8 cellular contexts compared by ENCODE assay signal in genomic region chr3:154122912-154123559, GRCh38. TPM values are rescaled to one million over a fixed set of nuclear protein-coding genes. Genes with fewer than 3 reads are reported as not detected.
DNase-seq lines count a peak whose midpoint lies in the region; ATAC-seq and TF ChIP-seq lines count a peak whose summit lies in the region.

No MANE protein-coding gene starts in this region.

- H3K4me3 ChIP-seq in tibial artery, result peak overlapping the region; percentile 69 to 85

- H3K9me3 ChIP-seq in tibial artery, result no peaks in the 10 kb centered on the region

- H3K4me1 Mint-ChIP-seq in activated CD4-positive, alpha-beta T cell treated with anti-CD3 and anti-CD28 coated beads for 36 hours, result peaks cover 22% of the 10 kb centered on the region

- no peak overlapping the region for H3K27ac Mint-ChIP-seq in activated CD4-positive, alpha-beta T cell treated with anti-CD3 and anti-CD28 coated beads for 36 hours

- H3K27me3 ChIP-seq in layer of hippocampus (ENCODE audit: control insufficient read depth, insufficient read depth, low read length) (peaks cover 3% of the 10 kb centered on the region), tibial artery (no peaks in the 10 kb centered on the region)

- peak overlapping the region; percentile 69 for H3K4me3 Mint-ChIP-seq in activated CD4-positive, alpha-beta T cell treated with anti-CD3 and anti-CD28 coated beads for 36 hours

- H3K9me3 Mint-ChIP-seq in activated CD4-positive, alpha-beta T cell treated with anti-CD3 and anti-CD28 coated beads for 36 hours (ENCODE audit: low read depth), result no peaks in the 10 kb centered on the region

- peaks cover 0 to 7% (median 3%) of the 10 kb centered on the region in 3 donors for H3K36me3 ChIP-seq in tibial artery

- POLR2A ChIA-PET in activated CD4-positive, alpha-beta T cell treated with anti-CD3 and anti-CD28 coated beads for 36 hours (lab: Charles Lee), result no interaction called here

- peak overlapping the region; percentile 36 for H3K27ac ChIP-seq in layer of hippocampus (ENCODE audit: low read depth, low read length)
- peak overlapping the region; percentile 67 to 75 for H3K27ac ChIP-seq in tibial artery

- no peak for DNase-seq in activated CD4-positive, alpha-beta T cell treated with anti-CD3 and anti-CD28 coated beads for 36 hours
- no peak for DNase-seq in activated CD4-positive, alpha-beta T cell treated with anti-CD3 and anti-CD28 coated beads for 1 hour
- DNase-seq in astrocyte of the hippocampus (ENCODE audit: low read depth, low spot score), result peak; percentile 53
- DNase-seq in tibial artery, result peak in 1 of 2 donors; percentile 22
- no peak for DNase-seq in posterior vena cava (ENCODE audit: low spot score)
- no peak for DNase-seq in ureter (ENCODE audit: low spot score)

- H3K4me1 ChIP-seq in tibial artery, result peaks cover 0 to 40% (median 9%) of the 10 kb centered on the region in 4 donors

- intact Hi-C loops in activated CD4-positive, alpha-beta T cell treated with anti-CD3 and anti-CD28 coated beads for 36 hours (cut with DNase I, micrococcal nuclease), result loop anchor here in 1 of 2 experiments (5.0 kb wide), 2 partner anchors 114 to 1749 kb away; partner anchors contain the start of gene GMPS
- intact Hi-C loops in tibial artery (cut with DNase I; ENCODE audit: low total_unique reads) (no loop called here), posterior vena cava (cut with DNase I) (loop anchor here in 1 of 2 donors (10.0 kb wide), 1 partner anchor 122 kb away; no protein-coding TSS in a partner anchor)

- H3K36me3 Mint-ChIP-seq in activated CD4-positive, alpha-beta T cell treated with anti-CD3 and anti-CD28 coated beads for 36 hours (ENCODE audit: low read depth), result no peaks in the 10 kb centered on the region

- peaks cover 51% of the 10 kb centered on the region for H3K27me3 Mint-ChIP-seq in activated CD4-positive, alpha-beta T cell treated with anti-CD3 and anti-CD28 coated beads for 36 hours

- no peak for ATAC-seq in activated CD4-positive, alpha-beta T cell treated with anti-CD3 and anti-CD28 coated beads for 36 hours
- ATAC-seq in GM21447 (IDR thresholded peaks at IDR 0.05; ENCODE audit: unreplicated experiment), result no peak

- CTCF ChIA-PET in activated CD4-positive, alpha-beta T cell treated with anti-CD3 and anti-CD28 coated beads for 36 hours (lab: Charles Lee), result interaction anchor here (0.6 kb wide), 1 partner anchor 20 kb away, joined by 3 read pairs; no protein-coding TSS in a partner anchor

- TF ChIP-seq CTCF in tibial artery (IDR thresholded peaks at IDR 0.05), result no peak

RNA-seq across cellular contexts. Expression of gene ARHGEF26, which starts 1.8 kb away (rescaled TPM):
- under 1 TPM; 0.14 to 0.16 TPM for total RNA-seq in activated CD4-positive, alpha-beta T cell treated with anti-CD3 and anti-CD28 coated beads for 36 hours
- total RNA-seq in posterior vena cava, result 10 to 100 TPM; 14.4 to 24.9 TPM
- total RNA-seq in ureter, result 19.0 TPM

Comparison
In these comparisons a context has a peak if more than half of its experiments do, and no peak if none do; other contexts are left out.
1. RNA of gene ARHGEF26, which starts 1.8 kb away (total RNA-seq): 14.4 to 24.9 TPM in posterior vena cava and 19.0 TPM in ureter (single experiment); 0.14 to 0.16 TPM in activated CD4-positive, alpha-beta T cell treated with anti-CD3 and anti-CD28 coated beads for 36 hours; every median in the first group is over 10 times any median in the second.